20 cellular contexts compared by ENCODE assay signal in genomic region chr9:87089963-87090362, GRCh38.
A peak's percentile ranks its signal among the peaks of the same experiment; 100 is the strongest.
DNase-seq lines count a peak whose midpoint lies in the region; ATAC-seq and TF ChIP-seq lines count a peak whose summit lies in the region.
"Had no signal": no experiment of that assay in that cellular context is flagged by ENCODE, and none has a peak within 500 bp of the region (broad histone marks: within the 10 kb centered on the region; RNA-seq: fewer than 3 reads in every experiment).

No MANE protein-coding gene starts in this region.

- H3K4me3 ChIP-seq in uterus: no peak overlapping the region
- H3K4me3 ChIP-seq: A549, GM23248 had no signal

- DNase-seq in Right ventricle myocardium inferior (ENCODE audit: missing footprints) (no peak), cardiac septum (ENCODE audit: low spot score) (no peak), left cardiac atrium (no peak), osteocyte (ENCODE audit: extremely low spot score, unreplicated experiment) (no peak), uterus (no peak), NCI-H1092 treated with DMSO at 0.1 percent for 48 hours (lab: John Stamatoyannopoulos, UW) (no peak), OCI-M2 (lab: John Stamatoyannopoulos, UW; ENCODE audit: unreplicated experiment) (no peak)
- DNase-seq in stimulated activated CD4-positive, alpha-beta T cell treated with anti-CD3 and anti-CD28 coated beads, Interleukin-1b, Interleukin-23, amount 100 ng/mL, for 48 hours: no peak
- DNase-seq: AML-193; CD4-positive, alpha-beta T cell; DMS153; DMS79; GDM1; GM23248; HFFc6 had no signal

- H3K9me3 Mint-ChIP-seq in osteocyte (ENCODE audit: unreplicated experiment): peaks cover 12% of the 10 kb centered on the region
- H3K9me3 Mint-ChIP-seq: CD4-positive, alpha-beta T cell; HFFc6 had no signal

- H3K4me1 Mint-ChIP-seq in osteocyte (ENCODE audit: unreplicated experiment): peaks cover 33% of the 10 kb centered on the region

- peaks cover 6% of the 10 kb centered on the region for H3K36me3 Mint-ChIP-seq in osteocyte (ENCODE audit: unreplicated experiment)

- TF ChIP-seq CTCF in osteocyte (IDR thresholded peaks at IDR 0.05): no peak
- TF ChIP-seq CTCF in uterus (IDR thresholded peaks at IDR 0.05): no peak

- H3K27me3 Mint-ChIP-seq in osteocyte (ENCODE audit: unreplicated experiment): no peaks in the 10 kb centered on the region

- peak overlapping the region; percentile 88 for H3K27ac Mint-ChIP-seq in osteocyte (ENCODE audit: unreplicated experiment)
- H3K27ac Mint-ChIP-seq: CD4-positive, alpha-beta T cell; HFFc6 had no signal

- H3K36me3 ChIP-seq in uterus: no peaks in the 10 kb centered on the region

- intact Hi-C loops in Right ventricle myocardium inferior (cut with DNase I) (no loop called here), cardiac septum (cut with DNase I) (loop anchor here (5.0 kb wide), 1 partner anchor 57 kb away; no protein-coding TSS in a partner anchor), left cardiac atrium (cut with DNase I) (no loop called here), uterus (cut with DNase I; ENCODE audit: low total_unique reads) (no loop called here)

- no peaks in the 10 kb centered on the region for H3K9me3 ChIP-seq in uterus
- H3K9me3 ChIP-seq: A549 had no signal

- peaks cover 0 to 4% of the 10 kb centered on the region in 2 donors for H3K4me1 ChIP-seq in uterus
- H3K4me1 ChIP-seq: A549 had no signal

- peak; percentile 54 for ATAC-seq in Right ventricle myocardium inferior
- ATAC-seq in left cardiac atrium: peak; percentile 31 to 57
- ATAC-seq: A549, HCT116 had no signal

- H3K27ac ChIP-seq in uterus: peak overlapping the region; percentile 51 to 54
- H3K27ac ChIP-seq: 22Rv1, A549, C4-2B, GM23248, HL-60 had no signal

- H3K4me3 Mint-ChIP-seq in osteocyte (ENCODE audit: unreplicated experiment): no peak overlapping the region
- H3K4me3 Mint-ChIP-seq: CD4-positive, alpha-beta T cell; HFFc6 had no signal

- TF ChIP-seq POLR2A in uterus (IDR thresholded peaks at IDR 0.05): no peak

- H3K27me3 ChIP-seq in uterus: no peaks in the 10 kb centered on the region
